Comparison of ENCODE assay signal across 8 cellular contexts in the genomic region with DNA sequence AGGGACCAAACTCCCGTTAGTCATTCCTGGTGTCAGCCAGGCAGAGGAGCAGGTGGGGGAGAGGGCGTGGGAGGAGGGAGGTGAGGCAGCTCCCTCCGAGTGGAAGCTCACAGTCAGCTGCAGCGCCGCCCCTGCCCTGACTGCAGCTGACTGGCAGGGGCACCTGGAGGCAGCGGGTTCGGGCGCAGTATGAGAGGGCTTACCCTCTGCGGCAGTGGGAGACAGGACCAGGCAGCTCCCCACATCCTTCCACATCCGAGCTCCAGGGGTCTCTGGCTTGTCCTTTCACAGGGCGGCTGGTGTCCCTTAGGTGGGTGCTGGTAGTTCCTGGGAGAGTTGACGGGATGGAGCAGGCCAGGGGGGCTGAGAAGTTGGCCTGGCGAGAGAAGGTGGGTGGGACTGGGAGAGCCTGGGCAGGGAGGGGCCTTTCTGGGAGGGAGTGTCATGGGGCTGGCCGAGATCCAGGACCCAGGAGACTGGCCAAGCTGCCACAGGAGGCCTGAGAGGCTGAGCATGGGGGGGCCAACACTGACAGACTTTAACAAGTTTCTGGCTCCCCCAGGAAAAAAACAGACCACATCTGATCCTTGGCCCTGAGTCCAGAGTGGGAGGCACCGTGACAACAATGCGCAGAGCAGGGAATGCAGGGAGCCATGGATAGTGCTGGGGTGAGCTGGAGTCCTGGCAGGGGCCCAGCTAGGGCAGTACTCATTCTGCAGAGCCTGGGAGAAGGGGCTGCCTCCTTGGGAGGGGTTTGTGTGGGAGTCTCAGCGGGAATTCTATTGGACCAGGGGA. TPM values are rescaled to one million over a fixed set of nuclear protein-coding genes. Genes with fewer than 3 reads are reported as not detected.
DNase-seq lines count a peak whose midpoint lies in the region; ATAC-seq, FAIRE-seq and TF ChIP-seq lines count a peak whose summit lies in the region.

No MANE protein-coding gene starts in this region.

- peak overlapping the region; percentile 97 for H3K27ac ChIP-seq in CD4-positive, CD25-positive, alpha-beta regulatory T cell (ENCODE audit: insufficient read depth, low read length, poor library complexity, severe bottlenecking)
- H3K27ac ChIP-seq in OCI-LY3 (ENCODE audit: low read length): peak overlapping the region; percentile 33
- H3K27ac ChIP-seq in effector memory CD4-positive, alpha-beta T cell (ENCODE audit: insufficient read depth, low read length, poor library complexity, severe bottlenecking): peak overlapping the region; percentile 52

- H3K27me3 Mint-ChIP-seq in CD4-positive, CD25-positive, alpha-beta regulatory T cell: peaks cover 4% of the 10 kb centered on the region
- H3K27me3 Mint-ChIP-seq in naive thymus-derived CD8-positive, alpha-beta T cell: no peaks in the 10 kb centered on the region

- peaks cover 13% of the 10 kb centered on the region; the same call in 1 of the 2 replicates for H3K79me2 ChIP-seq in OCI-LY3 (ENCODE audit: low read length)

- peak overlapping the region; percentile 92 for H3K4me2 ChIP-seq in OCI-LY3 (ENCODE audit: low read length)

- H2AFZ ChIP-seq in OCI-LY3 (ENCODE audit: low read depth, low read length): no peak overlapping the region

- H3K27ac Mint-ChIP-seq in CD4-positive, CD25-positive, alpha-beta regulatory T cell: peak overlapping the region; percentile 86 to 88 (median 87)
- H3K27ac Mint-ChIP-seq in naive thymus-derived CD8-positive, alpha-beta T cell: peak overlapping the region; percentile 89 to 100 (median 96)

- DNase-seq in CD4-positive, CD25-positive, alpha-beta regulatory T cell: no peak
- no peak for DNase-seq in effector memory CD4-positive, alpha-beta T cell
- DNase-seq in naive thymus-derived CD8-positive, alpha-beta T cell: peak in 2 of 10 donors; percentile 34 to 62
- no peak for DNase-seq in COLO829 (ENCODE audit: low spot score)
- DNase-seq in GM12892 (ENCODE audit: insufficient read length): no peak

- POLR2A ChIA-PET in naive thymus-derived CD8-positive, alpha-beta T cell (lab: Charles Lee): interaction anchor here (1.3 to 1.9 kb wide), 3 partner anchors 9 to 122 kb away, joined by 3 to 8 read pairs (median 5); no protein-coding TSS in a partner anchor

- H3K4me3 Mint-ChIP-seq in CD4-positive, CD25-positive, alpha-beta regulatory T cell: peak overlapping the region; percentile 39 to 85 (median 71)
- H3K4me3 Mint-ChIP-seq in naive thymus-derived CD8-positive, alpha-beta T cell: peak overlapping the region; percentile 64 to 94 (median 86)

- H3K9ac ChIP-seq in OCI-LY3 (ENCODE audit: low read length): peak overlapping the region; percentile 49

- peaks cover 6 to 94% (median 48%) of the 10 kb centered on the region in 4 donors for H3K4me1 Mint-ChIP-seq in CD4-positive, CD25-positive, alpha-beta regulatory T cell
- H3K4me1 Mint-ChIP-seq in naive thymus-derived CD8-positive, alpha-beta T cell: peaks cover 44 to 96% (median 90%) of the 10 kb centered on the region in 4 donors

- no peak for TF ChIP-seq POLR2A in GM12892 (IDR thresholded peaks at IDR 0.05; ENCODE audit: low read depth, low read length)

- peaks cover 20% of the 10 kb centered on the region for H3K36me3 ChIP-seq in CD4-positive, CD25-positive, alpha-beta regulatory T cell (ENCODE audit: control insufficient read depth, insufficient read depth, low read length)
- H3K36me3 ChIP-seq in OCI-LY3 (replicated peaks; ENCODE audit: low read depth, low read length): peaks cover 2% of the 10 kb centered on the region
- peaks cover 17% of the 10 kb centered on the region for H3K36me3 ChIP-seq in effector memory CD4-positive, alpha-beta T cell (ENCODE audit: control insufficient read depth, insufficient read depth, low read length)

- H3K9me3 ChIP-seq in CD4-positive, CD25-positive, alpha-beta regulatory T cell (ENCODE audit: control insufficient read depth in 2 of 2, low read length in 2 of 2): no peaks in the 10 kb centered on the region
- no peaks in the 10 kb centered on the region for H3K9me3 ChIP-seq in OCI-LY3 (ENCODE audit: insufficient read depth, low read length)
- H3K9me3 ChIP-seq in effector memory CD4-positive, alpha-beta T cell (ENCODE audit: control insufficient read depth, low read length): no peaks in the 10 kb centered on the region

- H3K9me3 Mint-ChIP-seq in CD4-positive, CD25-positive, alpha-beta regulatory T cell: no peaks in the 10 kb centered on the region
- no peaks in the 10 kb centered on the region for H3K9me3 Mint-ChIP-seq in naive thymus-derived CD8-positive, alpha-beta T cell

- H3K27me3 ChIP-seq in CD4-positive, CD25-positive, alpha-beta regulatory T cell (ENCODE audit: control insufficient read depth, insufficient read depth, low read length): no peaks in the 10 kb centered on the region
- no peaks in the 10 kb centered on the region for H3K27me3 ChIP-seq in OCI-LY3 (ENCODE audit: low read depth, low read length)
- H3K27me3 ChIP-seq in effector memory CD4-positive, alpha-beta T cell (replicated peaks; ENCODE audit: control insufficient read depth, insufficient read depth, low read length, poor library complexity, severe bottlenecking): no peaks in the 10 kb centered on the region

- ATAC-seq in CD4-positive, CD25-positive, alpha-beta regulatory T cell (ENCODE audit: low read depth in 2 of 2): no peak
- no peak for ATAC-seq in naive thymus-derived CD8-positive, alpha-beta T cell
- ATAC-seq in GM21447 (IDR thresholded peaks at IDR 0.05; ENCODE audit: unreplicated experiment) (no peak), GM18868 (IDR thresholded peaks at IDR 0.05; ENCODE audit: unreplicated experiment) (no peak)

- peaks cover 15% of the 10 kb centered on the region for H3K36me3 Mint-ChIP-seq in CD4-positive, CD25-positive, alpha-beta regulatory T cell
- H3K36me3 Mint-ChIP-seq in naive thymus-derived CD8-positive, alpha-beta T cell: peaks cover 0 to 18% (median 0%) of the 10 kb centered on the region in 3 donors

- no peak overlapping the region for H3K4me3 ChIP-seq in CD4-positive, CD25-positive, alpha-beta regulatory T cell (ENCODE audit: low read depth, low read length)
- peak overlapping the region; percentile 55 for H3K4me3 ChIP-seq in OCI-LY3 (ENCODE audit: low read length)
- no peak overlapping the region for H3K4me3 ChIP-seq in effector memory CD4-positive, alpha-beta T cell (ENCODE audit: insufficient read depth, low read depth, low read length, poor library complexity, severe bottlenecking)

- no peaks in the 10 kb centered on the region for H4K20me1 ChIP-seq in OCI-LY3 (ENCODE audit: insufficient read depth, low read length)

- TF ChIP-seq CTCF in OCI-LY3 (IDR thresholded peaks at IDR 0.05; ENCODE audit: low read depth, low read length): no peak

- no peak for FAIRE-seq in GM12892 (lab: Jason Lieb, UNC)

- peaks cover 99% of the 10 kb centered on the region for H3K4me1 ChIP-seq in CD4-positive, CD25-positive, alpha-beta regulatory T cell (ENCODE audit: control insufficient read depth, insufficient read depth, low read length, poor library complexity, severe bottlenecking)
- peaks cover 91% of the 10 kb centered on the region for H3K4me1 ChIP-seq in OCI-LY3 (ENCODE audit: low read length)
- H3K4me1 ChIP-seq in effector memory CD4-positive, alpha-beta T cell (ENCODE audit: control insufficient read depth, insufficient read depth, low read length, poor library complexity, severe bottlenecking): peaks cover 86% of the 10 kb centered on the region

RNA-seq across cellular contexts. Expression of a gene that starts 4.9 kb away (rescaled TPM):
- 31.2 TPM for total RNA-seq in CD4-positive, CD25-positive, alpha-beta regulatory T cell
- polyA plus RNA-seq in CD4-positive, CD25-positive, alpha-beta regulatory T cell: 100 to 1,000 TPM in 1 of 4 donors, 10 to 100 TPM in 3; 88.4 to 101 (median 94.5) TPM
- total RNA-seq in naive thymus-derived CD8-positive, alpha-beta T cell: 10 to 100 TPM; 29.2 to 34.6 TPM
- polyA plus RNA-seq in naive thymus-derived CD8-positive, alpha-beta T cell: 100 to 1,000 TPM in 1 of 3 donors, 10 to 100 TPM in 2; 58.7 to 105 (median 80.7) TPM
- 14.3 TPM for polyA plus RNA-seq in GM12892 (2012; ENCODE audit: missing spikeins)

Comparison
In these comparisons a context has a peak if more than half of its experiments do, and no peak if none do; other contexts are left out.
1. H3K27ac ChIP-seq: peak in every context shown above with its lines; median percentile 97 in CD4-positive, CD25-positive, alpha-beta regulatory T cell; 52 in effector memory CD4-positive, alpha-beta T cell; 33 in OCI-LY3.